In genomic region chr19:34367424-34367957, GRCh38 we compare ENCODE assay signal across 14 cellular contexts. TPM values are rescaled to one million over a fixed set of nuclear protein-coding genes. Genes with fewer than 3 reads are reported as not detected.
A peak's percentile ranks its signal among the peaks of the same experiment; 100 is the strongest.
DNase-seq lines count a peak whose midpoint lies in the region; ATAC-seq and TF ChIP-seq lines count a peak whose summit lies in the region.
"Had no signal": no experiment of that assay in that cellular context is flagged by ENCODE, and none has a peak within 500 bp of the region (broad histone marks: within the 10 kb centered on the region; RNA-seq: fewer than 3 reads in every experiment).

No MANE protein-coding gene starts in this region.

- POLR2A ChIA-PET in activated CD4-positive, alpha-beta memory T cell treated with anti-CD3 and anti-CD28 coated beads, Interleukin-2, amount 10 ng/mL, durations not matched to agents 7 days and 5 days (lab: Charles Lee), result interaction anchor here (1.6 to 3.4 kb wide), 4 partner anchors 12 to 59 kb away, joined by 5 to 30 read pairs (median 5); partner anchors contain the start of gene UBA2

- DNase-seq in DND-41 (no peak), natural killer cell (no peak), body of pancreas (no peak), head of caudate nucleus (no peak)
- DNase-seq in activated CD4-positive, alpha-beta memory T cell treated with anti-CD3 and anti-CD28 coated beads, Interleukin-2, amount 10 ng/mL, durations not matched to agents 7 days and 5 days, result no peak
- DNase-seq: left lung; NCI-H1105; NCI-H2171 treated with DMSO at 0.1 percent for 48 hours; SJCRH30; stimulated activated CD4-positive, alpha-beta T cell treated with anti-CD3 and anti-CD28 coated beads, Interleukin-2, amount 100 ng/mL, for 24 hours; upper lobe of left lung had no signal

- WGBS in body of pancreas, 2 donors, result 82 to 86% methylated on average over 8 to 10 of the region's 10 CpGs

- peaks cover 61% of the 10 kb centered on the region for H3K36me3 Mint-ChIP-seq in activated CD4-positive, alpha-beta memory T cell treated with anti-CD3 and anti-CD28 coated beads, Interleukin-2, amount 10 ng/mL, durations not matched to agents 7 days and 5 days (ENCODE audit: low read depth)
- no peaks in the 10 kb centered on the region for H3K36me3 Mint-ChIP-seq in natural killer cell

- peak overlapping the region; percentile 95 for H3K4me3 Mint-ChIP-seq in activated CD4-positive, alpha-beta memory T cell treated with anti-CD3 and anti-CD28 coated beads, Interleukin-2, amount 10 ng/mL, durations not matched to agents 7 days and 5 days
- peak overlapping the region; percentile 88 for H3K4me3 Mint-ChIP-seq in natural killer cell

- no peak for TF ChIP-seq POLR2A in body of pancreas (IDR thresholded peaks at IDR 0.05)

- ATAC-seq in DND-41 (ENCODE audit: insufficient read depth, low read depth) (no peak), natural killer cell (no peak), body of pancreas (no peak), HG03108 (IDR thresholded peaks at IDR 0.05; ENCODE audit: unreplicated experiment) (no peak)

- H3K27me3 Mint-ChIP-seq in activated CD4-positive, alpha-beta memory T cell treated with anti-CD3 and anti-CD28 coated beads, Interleukin-2, amount 10 ng/mL, durations not matched to agents 7 days and 5 days, result no peaks in the 10 kb centered on the region
- no peaks in the 10 kb centered on the region for H3K27me3 Mint-ChIP-seq in natural killer cell (ENCODE audit: low read depth in 2 of 2)

- H3K27ac ChIP-seq in C4-2B, result peak overlapping the region; percentile 98
- H3K27ac ChIP-seq in DND-41 (ENCODE audit: low read length), result no peak overlapping the region
- no peak overlapping the region for H3K27ac ChIP-seq in body of pancreas
- H3K27ac ChIP-seq: brain microvascular endothelial cell, SJCRH30 had no signal

- CTCF ChIA-PET in activated CD4-positive, alpha-beta memory T cell treated with anti-CD3 and anti-CD28 coated beads, Interleukin-2, amount 10 ng/mL, durations not matched to agents 7 days and 5 days (lab: Charles Lee), result interaction anchor here (0.7 kb wide), 1 partner anchor 9 kb away, joined by 3 read pairs; no protein-coding TSS in a partner anchor

- TF ChIP-seq CTCF in C4-2B (conservative IDR thresholded peaks at IDR 0.05) (no peak), DND-41 (IDR thresholded peaks at IDR 0.05; ENCODE audit: borderline replicate concordance, extremely low read depth, low read length, poor library complexity, severe bottlenecking) (no peak), natural killer cell (IDR thresholded peaks at IDR 0.05) (no peak), body of pancreas (IDR thresholded peaks at IDR 0.05) (no peak)

- no peak overlapping the region for H3K4me3 ChIP-seq in DND-41 (ENCODE audit: low read depth in 1 of 2, low read length in 2 of 2)
- no peak overlapping the region for H3K4me3 ChIP-seq in body of pancreas
- H3K4me3 ChIP-seq: SJCRH30 had no signal

- H3K4me1 Mint-ChIP-seq in activated CD4-positive, alpha-beta memory T cell treated with anti-CD3 and anti-CD28 coated beads, Interleukin-2, amount 10 ng/mL, durations not matched to agents 7 days and 5 days, result peaks cover 72% of the 10 kb centered on the region
- H3K4me1 Mint-ChIP-seq in natural killer cell, result peaks cover 26 to 39% of the 10 kb centered on the region in 2 donors

- H2AFZ ChIP-seq in DND-41 (ENCODE audit: low read depth, low read length), result no peak overlapping the region

- H3K9me3 ChIP-seq in DND-41 (ENCODE audit: insufficient read depth, low read length, severe bottlenecking) (no peaks in the 10 kb centered on the region), body of pancreas (no peaks in the 10 kb centered on the region)
- H3K9me3 ChIP-seq: left lung, SJCRH30, upper lobe of left lung had no signal

- intact Hi-C loops in natural killer cell (cut with micrococcal nuclease) (no loop called here), body of pancreas (cut with DNase I) (no loop called here), head of caudate nucleus (cut with DNase I) (loop anchor here (10.0 kb wide), 1 partner anchor 57 kb away; the partner anchor contains the start of gene UBA2)

- H3K9me3 Mint-ChIP-seq in activated CD4-positive, alpha-beta memory T cell treated with anti-CD3 and anti-CD28 coated beads, Interleukin-2, amount 10 ng/mL, durations not matched to agents 7 days and 5 days, result no peaks in the 10 kb centered on the region
- no peaks in the 10 kb centered on the region for H3K9me3 Mint-ChIP-seq in natural killer cell

- peaks cover 17% of the 10 kb centered on the region for H3K79me2 ChIP-seq in DND-41 (ENCODE audit: insufficient read depth, low read length)

- peaks cover 28% of the 10 kb centered on the region for H3K4me1 ChIP-seq in DND-41 (ENCODE audit: insufficient read depth, low read length)
- peaks cover 21% of the 10 kb centered on the region for H3K4me1 ChIP-seq in body of pancreas

- peaks cover 52% of the 10 kb centered on the region for H3K36me3 ChIP-seq in DND-41 (ENCODE audit: insufficient read depth, low read length)
- H3K36me3 ChIP-seq in body of pancreas (replicated peaks in 1 of 2; ENCODE audit: insufficient read depth in 1 of 2, low read depth in 2 of 2), result peaks cover 0 to 8% of the 10 kb centered on the region in 2 donors

- H3K4me2 ChIP-seq in DND-41 (ENCODE audit: insufficient read depth, low read length), result 0 out of 2 replicates have a peak overlapping the region, but pooled peaks have one; percentile 5

- H3K27me3 ChIP-seq in DND-41 (ENCODE audit: insufficient read depth, low read length, poor library complexity) (no peaks in the 10 kb centered on the region), body of pancreas (no peaks in the 10 kb centered on the region)
- H3K27me3 ChIP-seq: brain microvascular endothelial cell, left lung, SJCRH30, upper lobe of left lung had no signal

- peaks cover 12% of the 10 kb centered on the region; the same call in 1 of the 2 replicates for H4K20me1 ChIP-seq in DND-41 (ENCODE audit: insufficient read depth, low read length)

- H3K9ac ChIP-seq in DND-41 (ENCODE audit: low read depth, low read length), result no peak overlapping the region

- H3K27ac Mint-ChIP-seq in activated CD4-positive, alpha-beta memory T cell treated with anti-CD3 and anti-CD28 coated beads, Interleukin-2, amount 10 ng/mL, durations not matched to agents 7 days and 5 days, result peak overlapping the region; percentile 88
- peak overlapping the region; percentile 11 to 77 for H3K27ac Mint-ChIP-seq in natural killer cell

RNA-seq across cellular contexts. Expression of gene GPI, which starts 2.5 kb away (rescaled TPM):
- 100 to 1,000 TPM; 658 to 662 TPM for total RNA-seq in activated CD4-positive, alpha-beta memory T cell treated with anti-CD3 and anti-CD28 coated beads, Interleukin-2, amount 10 ng/mL, durations not matched to agents 7 days and 5 days
- 100 to 1,000 TPM in 2 of 3 donors, 10 to 100 TPM in 1; 98.5 to 132 (median 104) TPM for total RNA-seq in natural killer cell
- 100 to 1,000 TPM in 1 of 2 donors, 10 to 100 TPM in 1; 66.4 to 118 TPM for total RNA-seq in body of pancreas

RNA-seq across cellular contexts. Expression of gene PDCD2L, which starts 36.7 kb away (rescaled TPM):
- total RNA-seq in activated CD4-positive, alpha-beta memory T cell treated with anti-CD3 and anti-CD28 coated beads, Interleukin-2, amount 10 ng/mL, durations not matched to agents 7 days and 5 days, result 1 to 10 TPM; 8.0 to 9.7 TPM
- total RNA-seq in natural killer cell, result 1 to 10 TPM; 4.7 to 8.6 (median 5.6) TPM
- total RNA-seq in body of pancreas, result 10 to 100 TPM; 13.2 to 45.5 TPM

Comparison
In these comparisons a context has a peak if more than half of its experiments do, and no peak if none do; other contexts are left out.
1. RNA of gene GPI, which starts 2.5 kb away (total RNA-seq): 658 to 662 TPM in activated CD4-positive, alpha-beta memory T cell treated with anti-CD3 and anti-CD28 coated beads, Interleukin-2, amount 10 ng/mL, durations not matched to agents 7 days and 5 days; 66.4 to 118 TPM in body of pancreas and 98.5 to 132 TPM in natural killer cell; every median in the first group is over 4 times any median in the second.